In the genomic region with DNA sequence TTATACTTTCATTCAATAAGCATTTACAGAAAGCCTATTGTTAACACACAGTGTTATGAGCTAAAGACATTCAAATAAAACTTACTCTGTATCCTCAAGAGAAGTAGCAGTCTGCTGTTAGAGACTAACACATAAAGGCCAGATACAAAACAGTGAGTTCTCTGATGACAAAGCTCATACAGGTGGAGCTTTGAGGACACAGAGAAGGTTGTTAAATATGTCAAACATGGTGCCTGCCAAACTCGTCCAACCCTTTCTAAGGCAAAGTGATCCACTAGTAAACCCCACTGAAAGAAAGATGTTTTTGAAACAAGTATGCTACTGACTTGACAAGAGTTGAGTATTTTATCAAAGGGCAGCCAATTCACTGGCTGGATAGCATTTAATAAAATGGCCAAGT, we compare ENCODE assay signal across 11 cellular contexts.
DNase-seq lines count a peak whose midpoint lies in the region; ATAC-seq lines count a peak whose summit lies in the region.
"Had no signal": no experiment of that assay in that cellular context is flagged by ENCODE, and none has a peak within 500 bp of the region (broad histone marks: within the 10 kb centered on the region; RNA-seq: fewer than 3 reads in every experiment).

No MANE protein-coding gene starts in this region.

- no peak overlapping the region for H3K4me3 Mint-ChIP-seq in activated naive CD8-positive, alpha-beta T cell treated with anti-CD3 and anti-CD28 coated beads for 36 hours
- H3K4me3 Mint-ChIP-seq in activated naive CD8-positive, alpha-beta T cell treated with anti-CD3 and anti-CD28 coated beads, Interleukin-2, amount 50 U/mL, for 24 hours = no peak overlapping the region
- H3K4me3 Mint-ChIP-seq in stimulated activated effector memory CD8-positive, alpha-beta T cell treated with anti-CD3 and anti-CD28 coated beads, Interleukin-12 subunit alpha, Interleukin-12 subunit beta, amount 100 ng/mL, for 72 hours = no peak overlapping the region
- H3K4me3 Mint-ChIP-seq: B cell; CD8-positive, alpha-beta T cell had no signal

- peak overlapping the region; percentile 12 for H3K27ac Mint-ChIP-seq in activated naive CD8-positive, alpha-beta T cell treated with anti-CD3 and anti-CD28 coated beads for 36 hours
- H3K27ac Mint-ChIP-seq in activated naive CD8-positive, alpha-beta T cell treated with anti-CD3 and anti-CD28 coated beads, Interleukin-2, amount 50 U/mL, for 24 hours = no peak overlapping the region
- H3K27ac Mint-ChIP-seq in stimulated activated effector memory CD8-positive, alpha-beta T cell treated with anti-CD3 and anti-CD28 coated beads, Interleukin-12 subunit alpha, Interleukin-12 subunit beta, amount 100 ng/mL, for 72 hours = no peak overlapping the region
- H3K27ac Mint-ChIP-seq: B cell; CD8-positive, alpha-beta T cell had no signal

- peaks cover 2% of the 10 kb centered on the region for H3K4me1 Mint-ChIP-seq in activated naive CD8-positive, alpha-beta T cell treated with anti-CD3 and anti-CD28 coated beads for 36 hours
- no peaks in the 10 kb centered on the region for H3K4me1 Mint-ChIP-seq in activated naive CD8-positive, alpha-beta T cell treated with anti-CD3 and anti-CD28 coated beads, Interleukin-2, amount 50 U/mL, for 24 hours
- H3K4me1 Mint-ChIP-seq in stimulated activated effector memory CD8-positive, alpha-beta T cell treated with anti-CD3 and anti-CD28 coated beads, Interleukin-12 subunit alpha, Interleukin-12 subunit beta, amount 100 ng/mL, for 72 hours = no peaks in the 10 kb centered on the region

- H3K36me3 Mint-ChIP-seq in activated naive CD8-positive, alpha-beta T cell treated with anti-CD3 and anti-CD28 coated beads for 36 hours = peaks cover 20% of the 10 kb centered on the region
- peaks cover 37% of the 10 kb centered on the region for H3K36me3 Mint-ChIP-seq in activated naive CD8-positive, alpha-beta T cell treated with anti-CD3 and anti-CD28 coated beads, Interleukin-2, amount 50 U/mL, for 24 hours (ENCODE audit: low read depth)
- H3K36me3 Mint-ChIP-seq in stimulated activated effector memory CD8-positive, alpha-beta T cell treated with anti-CD3 and anti-CD28 coated beads, Interleukin-12 subunit alpha, Interleukin-12 subunit beta, amount 100 ng/mL, for 72 hours = peaks cover 74% of the 10 kb centered on the region

- no peaks in the 10 kb centered on the region for H3K9me3 Mint-ChIP-seq in activated naive CD8-positive, alpha-beta T cell treated with anti-CD3 and anti-CD28 coated beads for 36 hours
- H3K9me3 Mint-ChIP-seq in activated naive CD8-positive, alpha-beta T cell treated with anti-CD3 and anti-CD28 coated beads, Interleukin-2, amount 50 U/mL, for 24 hours = no peaks in the 10 kb centered on the region
- H3K9me3 Mint-ChIP-seq in stimulated activated effector memory CD8-positive, alpha-beta T cell treated with anti-CD3 and anti-CD28 coated beads, Interleukin-12 subunit alpha, Interleukin-12 subunit beta, amount 100 ng/mL, for 72 hours = no peaks in the 10 kb centered on the region
- H3K9me3 Mint-ChIP-seq: CD8-positive, alpha-beta T cell had no signal

- DNase-seq in NCI-H1105 treated with DMSO at 0.1 percent for 48 hours (lab: John Stamatoyannopoulos, UW) (peak; percentile 27), NCI-H1105 (lab: John Stamatoyannopoulos, UW) (no peak), NCI-H774 (lab: John Stamatoyannopoulos, UW) (peak; percentile 10), NK-92 (lab: John Stamatoyannopoulos, UW; ENCODE audit: unreplicated experiment) (no peak)
- DNase-seq in activated naive CD8-positive, alpha-beta T cell treated with anti-CD3 and anti-CD28 coated beads for 36 hours = no peak
- no peak for DNase-seq in activated naive CD8-positive, alpha-beta T cell treated with anti-CD3 and anti-CD28 coated beads, Interleukin-2, amount 50 U/mL, for 24 hours
- no peak for DNase-seq in stimulated activated effector memory CD8-positive, alpha-beta T cell treated with anti-CD3 and anti-CD28 coated beads, Interleukin-12 subunit alpha, Interleukin-12 subunit beta, amount 100 ng/mL, for 72 hours (ENCODE audit: low spot score in 2 of 2)
- DNase-seq: Calu3; CD8-positive, alpha-beta T cell had no signal

- no peak for ATAC-seq in activated naive CD8-positive, alpha-beta T cell treated with anti-CD3 and anti-CD28 coated beads, Interleukin-2, amount 50 U/mL, for 24 hours
- no peak for ATAC-seq in stimulated activated effector memory CD8-positive, alpha-beta T cell treated with anti-CD3 and anti-CD28 coated beads, Interleukin-12 subunit alpha, Interleukin-12 subunit beta, amount 100 ng/mL, for 72 hours
- ATAC-seq: CD8-positive, alpha-beta T cell; HepG2 had no signal

- no peaks in the 10 kb centered on the region for H3K27me3 Mint-ChIP-seq in activated naive CD8-positive, alpha-beta T cell treated with anti-CD3 and anti-CD28 coated beads for 36 hours
- H3K27me3 Mint-ChIP-seq in activated naive CD8-positive, alpha-beta T cell treated with anti-CD3 and anti-CD28 coated beads, Interleukin-2, amount 50 U/mL, for 24 hours = no peaks in the 10 kb centered on the region
- H3K27me3 Mint-ChIP-seq: B cell had no signal

Comparison
In these comparisons a context has a peak if more than half of its experiments do, and no peak if none do; other contexts are left out.
1. DNase-seq: peak in NCI-H1105 treated with DMSO at 0.1 percent for 48 hours (single experiment) and NCI-H774 (single experiment); none in NCI-H1105 (single experiment), activated naive CD8-positive, alpha-beta T cell treated with anti-CD3 and anti-CD28 coated beads for 36 hours (single experiment), activated naive CD8-positive, alpha-beta T cell treated with anti-CD3 and anti-CD28 coated beads, Interleukin-2, amount 50 U/mL, for 24 hours (single experiment), stimulated activated effector memory CD8-positive, alpha-beta T cell treated with anti-CD3 and anti-CD28 coated beads, Interleukin-12 subunit alpha, Interleukin-12 subunit beta, amount 100 ng/mL, for 72 hours (0 of 2) and NK-92 (single experiment).